ENCODE assay signal across 30 cellular contexts in the genomic region with DNA sequence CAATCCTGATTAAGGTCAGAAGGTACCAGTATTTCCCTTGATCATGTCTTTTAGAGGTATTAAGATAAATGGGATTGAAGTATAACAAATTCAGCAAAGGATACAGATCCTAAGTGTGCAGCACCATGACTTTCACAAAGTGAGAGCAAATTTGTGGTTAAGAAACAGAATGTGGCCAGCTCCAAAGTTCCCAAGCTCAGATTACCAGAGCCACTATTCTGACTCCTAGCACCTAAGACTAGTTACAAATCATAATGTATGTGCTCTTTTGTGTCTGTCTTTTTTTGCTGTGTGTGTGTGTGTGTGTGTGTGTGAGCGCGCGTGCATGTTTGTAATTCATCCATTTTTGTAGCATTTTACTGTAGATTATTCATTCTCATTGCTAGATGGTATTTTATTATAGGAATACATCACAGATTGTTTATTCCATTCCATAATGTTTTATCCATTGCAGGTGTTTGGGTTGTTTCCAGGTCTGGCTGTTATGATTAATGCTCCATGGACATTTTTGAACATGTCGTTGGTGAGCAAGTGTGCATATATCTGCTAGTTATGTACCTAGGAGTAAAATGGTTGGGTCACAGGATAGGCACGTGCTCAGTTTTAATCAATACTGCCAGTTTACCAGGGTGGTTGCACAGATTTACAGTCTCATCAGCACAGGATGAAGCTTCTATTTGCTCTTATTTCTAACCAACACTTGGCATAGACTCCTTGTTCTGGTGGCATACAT.
A peak's percentile ranks its signal among the peaks of the same experiment; 100 is the strongest.
DNase-seq lines count a peak whose midpoint lies in the region; ATAC-seq, FAIRE-seq and TF ChIP-seq lines count a peak whose summit lies in the region.
"Had no signal": no experiment of that assay in that cellular context is flagged by ENCODE, and none has a peak within 500 bp of the region (broad histone marks: within the 10 kb centered on the region; RNA-seq: fewer than 3 reads in every experiment).

No MANE protein-coding gene starts in this region.

- H3K4me3 ChIP-seq in A549 (no peak overlapping the region), bronchial epithelial cell (ENCODE audit: low read depth, low read length) (no peak overlapping the region), foreskin fibroblast (ENCODE audit: low read depth in 1 of 2, low read length in 2 of 2) (no peak overlapping the region)
- H3K4me3 ChIP-seq: esophagus squamous epithelium, GM23248, pancreas, suprapubic skin, upper lobe of right lung had no signal

- DNase-seq in A549 (ENCODE audit: low read depth in 1 of 2, low spot score in 1 of 2) (no peak), NCI-H2107 treated with DMSO at 0.1 percent for 48 hours (lab: John Stamatoyannopoulos, UW; ENCODE audit: unreplicated experiment) (peak; percentile 59), bronchial epithelial cell (ENCODE audit: low read depth) (peak; percentile 95), foreskin fibroblast (peak; percentile 21 to 62), DMS53 treated with DMSO at 0.1 percent for 48 hours (lab: John Stamatoyannopoulos, UW; ENCODE audit: unreplicated experiment) (no peak)
- no peak for DNase-seq in NK-92 treated with Interleukin-12 subunit alpha and Interleukin-12 subunit beta, amount 100 ng/mL, for 24 hours (lab: John Stamatoyannopoulos, UW)
- DNase-seq: activated CD4-positive, alpha-beta T cell treated with anti-CD3 and anti-CD28 coated beads, Interleukin-2, amount 50 U/mL, for 1 hour; activated CD4-positive, CD25-positive, alpha-beta regulatory T cell; activated effector memory CD4-positive, alpha-beta T cell treated with anti-CD3 and anti-CD28 coated beads, Interleukin-2, amount 50 U/mL, for 16 hours; activated T-cell treated with anti-CD3 and anti-CD28 coated beads, Interleukin-2, amount 50 U/mL, for 24 hours; caudate nucleus; cortex of kidney; DMS79 treated with DMSO at 0.1 percent for 48 hours; effector memory CD8-positive, alpha-beta T cell; esophagus squamous epithelium; GM23248; hypothalamus; KG1; left colon; NCI-H1417 treated with DMSO at 0.1 percent for 48 hours; NCI-H2029 treated with DMSO at 0.1 percent for 48 hours; NCI-H226; NCI-H526 treated with DMSO at 0.1 percent for 48 hours; pancreas; small intestine; stimulated activated naive CD4-positive, alpha-beta T cell treated with Interleukin-2 at 50 U/mL for 16 hours; upper lobe of right lung had no signal

- H3K36me3 ChIP-seq in bronchial epithelial cell (ENCODE audit: control insufficient read depth, insufficient read depth, low read length), result no peaks in the 10 kb centered on the region
- H3K36me3 ChIP-seq: esophagus squamous epithelium, pancreas, suprapubic skin, upper lobe of right lung had no signal

- CTCF ChIA-PET in A549 (lab: Yijun Ruan, JAX), result interaction anchor here (0.6 to 1.4 kb wide), 4 partner anchors 61 to 435 kb away, joined by 3 to 4 read pairs (median 3); no protein-coding TSS in a partner anchor

- no peak for TF ChIP-seq EP300 in A549 (IDR thresholded peaks at IDR 0.05)

- FAIRE-seq in A549 (lab: Jason Lieb, UNC) (peak; percentile 85), bronchial epithelial cell (lab: Jason Lieb, UNC) (peak; percentile 18)
- FAIRE-seq: pancreas, small intestine had no signal

- no peak overlapping the region for H3K27ac ChIP-seq in A549
- H3K27ac ChIP-seq: esophagus squamous epithelium, GM23248, pancreas, suprapubic skin, upper lobe of right lung had no signal

- peaks cover 15% of the 10 kb centered on the region for H3K4me1 ChIP-seq in A549
- H3K4me1 ChIP-seq: pancreas, upper lobe of right lung had no signal

- no peak for ATAC-seq in A549
- ATAC-seq in HG02973 (IDR thresholded peaks at IDR 0.05; ENCODE audit: unreplicated experiment), result no peak
- no peak for ATAC-seq in HG02623 (IDR thresholded peaks at IDR 0.05; ENCODE audit: unreplicated experiment)
- ATAC-seq: effector memory CD8-positive, alpha-beta T cell; left colon; upper lobe of right lung had no signal

- no peak overlapping the region for H3K4me2 ChIP-seq in A549

- H3K9me3 ChIP-seq in A549, result no peaks in the 10 kb centered on the region
- H3K9me3 ChIP-seq: esophagus squamous epithelium, pancreas, suprapubic skin, upper lobe of right lung had no signal

- POLR2A ChIA-PET in A549 (lab: Yijun Ruan, JAX), result no interaction called here

- TF ChIP-seq RAD21 in A549 (conservative IDR thresholded peaks at IDR 0.05 in 1 of 2, IDR thresholded peaks at IDR 0.05 in 1 of 2), result no peak

- no peak for TF ChIP-seq POLR2A in A549 (IDR thresholded peaks at IDR 0.05; ENCODE audit: low read length)

- no peaks in the 10 kb centered on the region for H3K27me3 ChIP-seq in bronchial epithelial cell (ENCODE audit: control insufficient read depth, insufficient read depth, low read length)
- H3K27me3 ChIP-seq: esophagus squamous epithelium, pancreas, suprapubic skin, upper lobe of right lung had no signal

- no peak for TF ChIP-seq CTCF in A549 (IDR thresholded peaks at IDR 0.05)
- no peak for TF ChIP-seq CTCF in bronchial epithelial cell (IDR thresholded peaks at IDR 0.05; ENCODE audit: insufficient read depth, low read length, severe bottlenecking)
- no peak for TF ChIP-seq CTCF in foreskin fibroblast (IDR thresholded peaks at IDR 0.05; ENCODE audit: low read depth, low read length)

- 75% methylated on average over 5 of the region's 5 CpGs for WGBS in A549 (ENCODE audit: missing lambda C conversion rate)

TF ChIP-seq in A549, 52 proteins besides CTCF, POLR2A, EP300 and RAD21:
- TF ChIP-seq RNF2 (IDR thresholded peaks at IDR 0.05; ENCODE audit: borderline replicate concordance, low read depth) (no peak), FOSB (CRISPR knock-in tag; IDR thresholded peaks at IDR 0.05) (no peak), HOXB13 (CRISPR knock-in tag; IDR thresholded peaks at IDR 0.05; ENCODE audit: low read depth) (no peak)

Comparison
In these comparisons a context has a peak if more than half of its experiments do, and no peak if none do; other contexts are left out.
1. DNase-seq: peak in NCI-H2107 treated with DMSO at 0.1 percent for 48 hours (single experiment), bronchial epithelial cell (single experiment) and foreskin fibroblast (2 of 2); none in A549 (0 of 2), NK-92 treated with Interleukin-12 subunit alpha and Interleukin-12 subunit beta, amount 100 ng/mL, for 24 hours (single experiment) and DMS53 treated with DMSO at 0.1 percent for 48 hours (single experiment).